ENCODE assay signal across 9 cellular contexts in the genomic region with DNA sequence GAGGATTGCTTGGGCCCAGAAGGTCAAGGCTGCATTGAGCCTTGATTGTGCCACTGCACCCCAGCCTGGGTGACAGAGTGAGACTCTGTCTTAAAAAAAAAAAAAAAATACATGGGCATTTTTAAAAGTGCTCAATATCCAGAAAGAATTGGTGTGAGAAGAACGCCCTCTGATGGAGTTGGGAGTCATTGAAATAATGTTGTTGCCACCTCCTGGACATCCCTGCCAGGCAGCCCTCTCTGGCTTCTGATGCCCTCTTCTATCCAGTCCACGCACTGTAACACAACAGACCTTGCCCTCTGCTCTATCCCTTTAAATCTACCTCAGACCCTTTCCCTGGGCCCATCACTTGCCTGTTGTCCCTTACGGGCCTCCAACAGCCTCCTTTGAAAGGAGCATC. TPM values are rescaled to one million over a fixed set of nuclear protein-coding genes. Genes with fewer than 3 reads are reported as not detected.
A peak's percentile ranks its signal among the peaks of the same experiment; 100 is the strongest.
DNase-seq lines count a peak whose midpoint lies in the region; ATAC-seq and TF ChIP-seq lines count a peak whose summit lies in the region.
"Had no signal": no experiment of that assay in that cellular context is flagged by ENCODE, and none has a peak within 500 bp of the region (broad histone marks: within the 10 kb centered on the region; RNA-seq: fewer than 3 reads in every experiment).

No MANE protein-coding gene starts in this region.

- ATAC-seq in GM19351 (IDR thresholded peaks at IDR 0.05; ENCODE audit: unreplicated experiment) (no peak), HG03520 (IDR thresholded peaks at IDR 0.05; ENCODE audit: unreplicated experiment) (no peak)

- no peak overlapping the region for H3K27ac ChIP-seq in tibial nerve

- TF ChIP-seq CTCF in GM10266 (IDR thresholded peaks at IDR 0.05; ENCODE audit: control insufficient read depth, insufficient read depth, low read depth, missing control alignments): peak; percentile 28
- TF ChIP-seq CTCF in tibial nerve (IDR thresholded peaks at IDR 0.05): peak in 1 of 5 experiments; percentile 12

- DNase-seq in A172 (ENCODE audit: low spot score) (peak; percentile 5), GM10266 (ENCODE audit: extremely low spot score) (peak; percentile 44), NOMO-1 treated with DMSO at 0.1 percent for 48 hours (lab: John Stamatoyannopoulos, UW; ENCODE audit: unreplicated experiment) (peak; percentile 49), erythroblast (lab: John Stamatoyannopoulos, UW) (peak; percentile 3 to 18), tibial nerve (ENCODE audit: low spot score in 2 of 2) (no peak)
- no peak for DNase-seq in activated CD8-positive, alpha-beta memory T cell treated with anti-CD3 and anti-CD28 coated beads, Interleukin-2, amount 50 U/mL, for 48 hours

- TF ChIP-seq POLR2A in erythroblast (IDR thresholded peaks at IDR 0.05; ENCODE audit: low read length) (no peak), tibial nerve (IDR thresholded peaks at IDR 0.05) (no peak)

- H3K36me3 ChIP-seq in tibial nerve: no peaks in the 10 kb centered on the region

- H3K4me1 ChIP-seq in tibial nerve: peaks cover 0 to 24% (median 0%) of the 10 kb centered on the region in 4 donors

- TF ChIP-seq EP300 in tibial nerve (IDR thresholded peaks at IDR 0.05): no peak

- H3K4me3 ChIP-seq in tibial nerve: no peak overlapping the region
- H3K4me3 ChIP-seq: lung had no signal

- peaks cover 0 to 15% of the 10 kb centered on the region in 2 donors for H3K27me3 ChIP-seq in tibial nerve

- WGBS in tibial nerve, 2 donors: 58 to 66% methylated on average over 3 of the region's 3 CpGs

- H3K9me3 ChIP-seq in tibial nerve: no peaks in the 10 kb centered on the region

RNA-seq across cellular contexts. Expression of a gene that starts 4.9 kb away (rescaled TPM):
- total RNA-seq in A172 (2014; rRNA removed; shearing (Covaris generic)): not detected in 2 replicates
- total RNA-seq in tibial nerve: 1 to 10 TPM; 2.7 to 7.4 (median 6.4) TPM

RNA-seq across cellular contexts. Expression of a gene that starts 41.7 kb away (rescaled TPM):
- total RNA-seq in A172 (2014; rRNA removed; shearing (Covaris generic)): 0.12 TPM in 1 of 2 replicates, not detected in the other
- total RNA-seq in tibial nerve: 10 to 100 TPM in 1 of 4 donors, 1 to 10 TPM in 3; 2.1 to 14.4 (median 4.0) TPM

Comparison
In these comparisons a context has a peak if more than half of its experiments do, and no peak if none do; other contexts are left out.
1. DNase-seq: peak in A172 (single experiment), GM10266 (single experiment), NOMO-1 treated with DMSO at 0.1 percent for 48 hours (single experiment) and erythroblast (2 of 2); none in tibial nerve (0 of 2) and activated CD8-positive, alpha-beta memory T cell treated with anti-CD3 and anti-CD28 coated beads, Interleukin-2, amount 50 U/mL, for 48 hours (single experiment).